Comparison of ENCODE assay signal across 11 cellular contexts in the genomic region with DNA sequence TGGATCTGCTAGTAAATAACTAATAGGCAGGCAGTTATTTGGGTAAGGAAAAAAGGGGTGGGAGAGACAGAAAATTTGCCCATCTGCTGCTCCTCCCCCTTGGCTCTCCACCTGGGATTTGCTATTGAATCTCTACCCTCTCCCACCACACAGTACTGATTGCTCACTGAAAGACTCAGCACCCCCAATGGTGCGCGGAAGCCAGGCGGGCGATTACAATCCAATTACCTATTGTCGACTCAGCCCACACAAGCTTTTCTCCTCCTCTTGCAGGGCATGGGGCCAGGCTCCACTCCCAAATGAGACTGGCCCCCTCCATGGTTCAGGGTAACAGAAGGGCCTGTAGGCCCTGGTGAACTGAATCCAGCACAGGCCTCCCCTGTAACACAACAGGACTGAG. TPM values are rescaled to one million over a fixed set of nuclear protein-coding genes. Genes with fewer than 3 reads are reported as not detected.
DNase-seq lines count a peak whose midpoint lies in the region; TF ChIP-seq lines count a peak whose summit lies in the region.
"Had no signal": no experiment of that assay in that cellular context is flagged by ENCODE, and none has a peak within 500 bp of the region (broad histone marks: within the 10 kb centered on the region; RNA-seq: fewer than 3 reads in every experiment).

No MANE protein-coding gene starts in this region.

- in situ Hi-C loops in mammary epithelial cell (cut with MboI; ENCODE audit: low sequenced_read_pairs in 2 of 2) = no loop called here

- DNase-seq in NCI-H1092 treated with DMSO at 0.1 percent for 48 hours (lab: John Stamatoyannopoulos, UW) (peak; percentile 95), NCI-H446 (lab: John Stamatoyannopoulos, UW) (peak; percentile 69 to 95), mammary epithelial cell (no peak), GOT3 (lab: John Stamatoyannopoulos, UW) (no peak), KG1 (lab: John Stamatoyannopoulos, UW) (no peak)
- DNase-seq in activated CD8-positive, alpha-beta memory T cell treated with anti-CD3 and anti-CD28 coated beads for 24 hours = no peak

- dilution Hi-C loops in mammary epithelial cell (cut with HindIII; ENCODE audit: low sequenced_read_pairs) = loop anchor here (5.0 kb wide), 3 partner anchors 38 to 68 kb away; no protein-coding TSS in a partner anchor

- intact Hi-C loops in mammary epithelial cell (cut with micrococcal nuclease) = no loop called here

- no peak overlapping the region for H2AFZ ChIP-seq in mammary epithelial cell (ENCODE audit: low read depth, low read length)

- H3K9me3 ChIP-seq in ectodermal cell (ENCODE audit: control insufficient read depth, low read length) = no peaks in the 10 kb centered on the region
- H3K9me3 ChIP-seq in mammary epithelial cell (replicated peaks; ENCODE audit: insufficient read depth, low read length) = no peaks in the 10 kb centered on the region
- H3K9me3 ChIP-seq: SJSA1 had no signal

- TF ChIP-seq CTCF in C4-2B (conservative IDR thresholded peaks at IDR 0.05) = no peak
- TF ChIP-seq CTCF in mammary epithelial cell (conservative IDR thresholded peaks at IDR 0.05 in 1 of 2, IDR thresholded peaks at IDR 0.05 in 1 of 2; ENCODE audit: extremely low read depth in 1 of 2, insufficient read depth in 1 of 2, low read depth in 1 of 2, low read length in 2 of 2) = no peak

- no peak overlapping the region for H3K4me2 ChIP-seq in mammary epithelial cell (ENCODE audit: insufficient read depth, low read depth, low read length)

- H3K4me1 ChIP-seq in ectodermal cell (ENCODE audit: control insufficient read depth, insufficient read depth, low read length) (peaks cover 43% of the 10 kb centered on the region), mammary epithelial cell (ENCODE audit: insufficient read depth, low read length) (peaks cover 38% of the 10 kb centered on the region)

- no peak overlapping the region for H3K9ac ChIP-seq in mammary epithelial cell (ENCODE audit: insufficient read depth, low read length)

- no peaks in the 10 kb centered on the region for H4K20me1 ChIP-seq in mammary epithelial cell (ENCODE audit: insufficient read depth, low read length)

- CTCF ChIA-PET in mammary epithelial cell (lab: Charles Lee; ENCODE audit: low non-redundant PET) = no interaction called here

- H3K36me3 ChIP-seq in ectodermal cell (ENCODE audit: control insufficient read depth, insufficient read depth, low read length) (peaks cover 35% of the 10 kb centered on the region), mammary epithelial cell (ENCODE audit: insufficient read depth, low read length) (peaks cover 11% of the 10 kb centered on the region)

- peaks cover 16% of the 10 kb centered on the region for H3K79me2 ChIP-seq in mammary epithelial cell (ENCODE audit: insufficient read depth, low read length)

- no TSS peak for BruUV-seq in mammary epithelial cell (replicated peaks; lab: Mats Ljungman, UMichigan)

- WGBS in ectodermal cell, 2 experiments = 35 to 50% methylated on average over 5 of the region's 5 CpGs
- 93% methylated on average over 5 of the region's 5 CpGs for WGBS in mammary epithelial cell (ENCODE audit: low coverage, missing lambda C conversion rate)

- H3K27ac ChIP-seq in C4-2B (peak overlapping the region; percentile 48), ectodermal cell (ENCODE audit: insufficient read depth, low read depth, low read length, poor library complexity, severe bottlenecking) (peak overlapping the region; percentile 57), mammary epithelial cell (ENCODE audit: insufficient read depth, low read depth, low read length) (no peak overlapping the region)
- H3K27ac ChIP-seq: SJSA1 had no signal

- H3K4me3 ChIP-seq in ectodermal cell (ENCODE audit: insufficient read depth, low read depth, low read length) (no peak overlapping the region), mammary epithelial cell (replicated peaks in 1 of 3; ENCODE audit: insufficient read depth in 1 of 3, low read depth in 2 of 3, low read length in 3 of 3) (no peak overlapping the region)
- H3K4me3 ChIP-seq: SJSA1 had no signal

- H3K27me3 ChIP-seq in ectodermal cell (ENCODE audit: control insufficient read depth, insufficient read depth, low read length, poor library complexity, severe bottlenecking) (no peaks in the 10 kb centered on the region), mammary epithelial cell (ENCODE audit: insufficient read depth, low read length) (no peaks in the 10 kb centered on the region)
- H3K27me3 ChIP-seq: SJSA1 had no signal

RNA-seq across cellular contexts. Expression of a gene that starts 2.7 kb away (rescaled TPM):
- polyA plus RNA-seq in ectodermal cell (2013, experiment 1 of 4) = 1,613 TPM
- polyA plus RNA-seq in ectodermal cell (2013, experiment 2 of 4) = 1,475 TPM
- polyA plus RNA-seq in ectodermal cell (2013, experiment 3 of 4) = 1,408 TPM
- polyA plus RNA-seq in ectodermal cell (2013, experiment 4 of 4) = 1,522 TPM
- 100 to 1,000 TPM in 1 of 2 donors, 10 to 100 TPM in 1; 63.2 to 207 TPM for total RNA-seq in mammary epithelial cell
- 196 TPM for polyA plus RNA-seq in mammary epithelial cell
- 114 TPM for polyA minus RNA-seq in mammary epithelial cell

RNA-seq across cellular contexts. Expression of a gene that starts 37.4 kb away (rescaled TPM):
- 49.3 TPM for polyA plus RNA-seq in ectodermal cell (2013, experiment 1 of 4)
- 57.2 TPM for polyA plus RNA-seq in ectodermal cell (2013, experiment 2 of 4)
- polyA plus RNA-seq in ectodermal cell (2013, experiment 3 of 4) = 28.1 TPM
- polyA plus RNA-seq in ectodermal cell (2013, experiment 4 of 4) = 34.9 TPM
- 10 to 100 TPM; 54.3 to 56.7 TPM for total RNA-seq in mammary epithelial cell
- 47.4 TPM for polyA plus RNA-seq in mammary epithelial cell
- polyA minus RNA-seq in mammary epithelial cell = 36.8 TPM

RNA-seq across cellular contexts. Expression of a gene that starts 58.9 kb away (rescaled TPM):
- 980 TPM for polyA plus RNA-seq in ectodermal cell (2013, experiment 1 of 4)
- 1,098 TPM for polyA plus RNA-seq in ectodermal cell (2013, experiment 2 of 4)
- 595 TPM for polyA plus RNA-seq in ectodermal cell (2013, experiment 3 of 4)
- polyA plus RNA-seq in ectodermal cell (2013, experiment 4 of 4) = 630 TPM
- total RNA-seq in mammary epithelial cell = not detected
- 0.02 TPM for polyA plus RNA-seq in mammary epithelial cell
- polyA minus RNA-seq in mammary epithelial cell = not detected
- total RNA-seq: activated naive CD4-positive, alpha-beta T cell treated with anti-CD3 and anti-CD28 coated beads, Interleukin-2, amount 50 U/mL, for 72 hours; left colon; SJSA1 had no signal

Comparison
In these comparisons a context has a peak if more than half of its experiments do, and no peak if none do; other contexts are left out.
1. DNase-seq: peak in NCI-H1092 treated with DMSO at 0.1 percent for 48 hours (single experiment) and NCI-H446 (2 of 2); none in activated CD8-positive, alpha-beta memory T cell treated with anti-CD3 and anti-CD28 coated beads for 24 hours (single experiment), mammary epithelial cell (single experiment), GOT3 (single experiment) and KG1 (single experiment).